11 cellular contexts compared by ENCODE assay signal in the genomic region with DNA sequence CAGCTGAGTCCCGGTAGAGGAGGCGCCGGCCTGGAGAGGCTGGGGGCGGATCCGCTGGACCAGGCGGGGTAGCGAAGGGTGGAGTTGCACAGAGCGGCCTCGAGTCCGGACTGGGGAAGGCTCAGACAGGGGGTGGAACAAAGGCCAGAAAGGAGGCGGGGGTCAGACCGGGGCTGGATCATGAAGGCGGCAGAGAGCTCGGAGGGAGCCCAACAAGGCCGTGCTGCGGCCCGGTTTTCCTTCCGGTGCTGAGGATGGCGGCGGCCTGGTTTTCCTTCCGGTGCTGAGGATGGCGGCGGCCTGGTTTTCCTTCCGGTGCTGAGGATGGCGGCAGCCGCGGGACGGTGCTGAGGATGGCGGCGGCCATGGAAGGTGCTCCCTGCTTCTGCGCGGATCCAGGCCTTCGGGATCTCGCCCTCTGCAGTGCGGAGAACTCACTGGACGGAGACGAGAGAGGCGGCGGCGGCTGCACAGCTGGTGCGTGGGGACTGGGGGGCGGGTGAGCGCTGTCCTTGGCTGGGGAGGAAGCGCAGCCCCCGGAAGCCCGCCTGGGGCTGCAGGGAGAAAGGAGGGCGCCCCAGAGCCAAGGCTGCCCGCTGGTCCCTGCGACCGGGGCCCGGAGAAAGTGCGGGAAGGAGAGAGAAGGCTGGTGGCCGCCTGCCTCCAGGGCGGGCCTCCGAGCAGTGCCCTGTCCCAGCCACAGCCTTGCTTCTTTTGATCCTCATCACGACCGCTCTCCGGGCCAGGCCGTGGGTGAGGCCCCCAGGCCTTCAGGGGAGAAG.
A peak's percentile ranks its signal among the peaks of the same experiment; 100 is the strongest.
DNase-seq lines count a peak whose midpoint lies in the region; ATAC-seq and TF ChIP-seq lines count a peak whose summit lies in the region.
"Had no signal": no experiment of that assay in that cellular context is flagged by ENCODE, and none has a peak within 500 bp of the region (broad histone marks: within the 10 kb centered on the region; RNA-seq: fewer than 3 reads in every experiment).

No MANE protein-coding gene starts in this region.

- intact Hi-C loops in left lung (cut with DNase I) = no loop called here

- DNase-seq in stimulated activated CD4-positive, alpha-beta T cell treated with anti-CD3 and anti-CD28 coated beads, Interleukin-15, amount 100 ng/mL, for 24 hours = peak; percentile 6
- no peak for DNase-seq in stimulated activated CD4-positive, alpha-beta T cell treated with anti-CD3 and anti-CD28 coated beads, Interleukin-12 subunit alpha, Interleukin-12 subunit beta, amount 100 ng/mL, for 4 hours
- DNase-seq in brain microvascular endothelial cell (no peak), left lung (peak in 1 of 2 donors; percentile 68), GM13977 (ENCODE audit: low spot score) (no peak), OCI-M1 (lab: John Stamatoyannopoulos, UW) (no peak)
- DNase-seq: MG63 had no signal

- in situ Hi-C loops in brain microvascular endothelial cell (cut with HindIII; ENCODE audit: low pct_ligation_motif_present, low sequenced_read_pairs) = no loop called here
- in situ Hi-C loops in GM13977 (cut with MboI; ENCODE audit: low pct_unique_long_range_greater_than_20kb, low sequenced_read_pairs, unreplicated experiment) = no loop called here

- H3K36me3 ChIP-seq in brain microvascular endothelial cell (replicated peaks) = no peaks in the 10 kb centered on the region
- no peaks in the 10 kb centered on the region for H3K36me3 ChIP-seq in left lung
- H3K36me3 ChIP-seq: BLaER1 treated with 17β-estradiol and CSF1 and Interleukin-3, amounts not matched to agents 10 nM and 100 nM; gastrocnemius medialis; MG63 had no signal

- peak; percentile 89 for ATAC-seq in left lung
- ATAC-seq in GM19452 (IDR thresholded peaks at IDR 0.05; ENCODE audit: unreplicated experiment) = no peak
- ATAC-seq in GM19351 (IDR thresholded peaks at IDR 0.05; ENCODE audit: unreplicated experiment) = no peak
- ATAC-seq: gastrocnemius medialis had no signal

- H3K9me3 ChIP-seq in left lung = no peaks in the 10 kb centered on the region
- H3K9me3 ChIP-seq: gastrocnemius medialis, MG63 had no signal

- H3K27ac ChIP-seq in brain microvascular endothelial cell (no peak overlapping the region), left lung (no peak overlapping the region)
- H3K27ac ChIP-seq: BLaER1 treated with 17β-estradiol and CSF1 and Interleukin-3, amounts not matched to agents 10 nM and 100 nM had no signal

- H3K27me3 ChIP-seq in brain microvascular endothelial cell (replicated peaks) (no peaks in the 10 kb centered on the region), left lung (peaks cover 0 to 11% of the 10 kb centered on the region in 2 donors)
- H3K27me3 ChIP-seq: BLaER1 treated with 17β-estradiol and CSF1 and Interleukin-3, amounts not matched to agents 10 nM and 100 nM; MG63 had no signal

- peak overlapping the region; percentile 42 for H3K4me3 ChIP-seq in brain microvascular endothelial cell (ENCODE audit: low read depth, low read length)
- H3K4me3 ChIP-seq in left lung = peak overlapping the region in 1 of 2 donors; percentile 28
- H3K4me3 ChIP-seq: BLaER1 treated with 17β-estradiol and CSF1 and Interleukin-3, amounts not matched to agents 10 nM and 100 nM; gastrocnemius medialis; MG63 had no signal

- H3K4me1 ChIP-seq in left lung = no peaks in the 10 kb centered on the region
- H3K4me1 ChIP-seq: gastrocnemius medialis had no signal

- no peak for TF ChIP-seq CTCF in brain microvascular endothelial cell (IDR thresholded peaks at IDR 0.05; ENCODE audit: low read depth, low read length, missing control alignments)
- TF ChIP-seq CTCF in left lung (IDR thresholded peaks at IDR 0.05) = no peak
- no peak for TF ChIP-seq CTCF in GM13977 (IDR thresholded peaks at IDR 0.05; ENCODE audit: extremely low read depth, insufficient read depth, missing control alignments)
